8 cellular contexts compared by ENCODE assay signal in the genomic region with DNA sequence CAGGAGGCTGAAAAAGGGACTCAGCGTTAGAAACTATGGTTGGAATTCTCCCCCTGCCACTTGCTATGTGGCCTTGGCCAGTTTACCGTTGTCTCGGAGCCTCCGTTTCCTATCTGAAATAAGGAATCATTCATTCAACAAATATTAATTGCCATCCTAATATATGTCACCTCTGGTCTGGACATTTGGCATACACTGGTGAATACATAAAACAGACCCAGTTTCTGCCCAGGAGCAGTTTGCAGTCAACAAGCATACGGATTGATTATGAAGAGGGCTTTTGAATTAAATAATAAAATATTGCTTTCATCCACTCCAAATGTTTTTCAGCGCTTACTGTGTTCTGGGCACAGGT. TPM values are rescaled to one million over a fixed set of nuclear protein-coding genes. Genes with fewer than 3 reads are reported as not detected.
DNase-seq lines count a peak whose midpoint lies in the region; ATAC-seq and TF ChIP-seq lines count a peak whose summit lies in the region.

No MANE protein-coding gene starts in this region.

- H3K4me3 ChIP-seq in HCT116 (replicated peaks in 1 of 2; ENCODE audit: low read depth in 1 of 2, low read length in 2 of 2) (no peak overlapping the region), skeletal muscle tissue (ENCODE audit: low read length in 3 of 3) (peak overlapping the region; percentile 67 to 84 (median 82))

- DNase-seq in HCT116 (ENCODE audit: low read depth, low spot score) (no peak), WTC11 (ENCODE audit: low spot score) (no peak), glutamatergic neuron (no peak), UCSD-AML1 (lab: John Stamatoyannopoulos, UW; ENCODE audit: unreplicated experiment) (no peak), HuH-7 (ENCODE audit: low spot score) (no peak)

- H3K9me3 Mint-ChIP-seq in WTC11, result no peaks in the 10 kb centered on the region
- peaks cover 8% of the 10 kb centered on the region for H3K9me3 Mint-ChIP-seq in glutamatergic neuron (ENCODE audit: unreplicated experiment)

- no peak overlapping the region for H3K27ac ChIP-seq in HCT116 (ENCODE audit: low read depth, low read length)
- H3K27ac ChIP-seq in skeletal muscle tissue (ENCODE audit: low read depth, low read length), result no peak overlapping the region

- no peak for TF ChIP-seq POLR2A in HCT116 (IDR thresholded peaks at IDR 0.05; ENCODE audit: borderline replicate concordance, extremely low read depth, insufficient read depth, insufficient read length)

- peak overlapping the region; percentile 76 for H3K4me2 ChIP-seq in HCT116 (ENCODE audit: low read length)

- no peaks in the 10 kb centered on the region for H3K9me2 ChIP-seq in HCT116 (ENCODE audit: insufficient read depth)

- H3K27me3 ChIP-seq in HCT116 (ENCODE audit: insufficient read depth, low read length), result peaks cover 16% of the 10 kb centered on the region
- peaks cover 40 to 53% (median 49%) of the 10 kb centered on the region in 3 donors for H3K27me3 ChIP-seq in skeletal muscle tissue (ENCODE audit: control insufficient read depth in 3 of 3, insufficient read depth in 3 of 3, low read length in 3 of 3)

- H3K9me3 ChIP-seq in HCT116 (ENCODE audit: control insufficient read depth in 1 of 2, insufficient read depth in 1 of 2, low read depth in 1 of 2, low read length in 2 of 2) (no peaks in the 10 kb centered on the region), skeletal muscle tissue (ENCODE audit: control insufficient read depth in 3 of 3, low read length in 3 of 3) (no peaks in the 10 kb centered on the region)

- H3K27ac Mint-ChIP-seq in WTC11 (no peak overlapping the region), glutamatergic neuron (ENCODE audit: unreplicated experiment) (no peak overlapping the region)

- no peaks in the 10 kb centered on the region for H4K20me1 ChIP-seq in HCT116 (ENCODE audit: insufficient read depth)

- POLR2A ChIA-PET in HCT116 (lab: Charles Lee), result no interaction called here
- POLR2A ChIA-PET in WTC11 (lab: Charles Lee), result no interaction called here

- H3K9ac ChIP-seq in HCT116 (ENCODE audit: low read length) (no peak overlapping the region), skeletal muscle tissue (ENCODE audit: low read depth in 1 of 3, low read length in 3 of 3) (peak overlapping the region; percentile 69 to 80 (median 74))

- no TSS peak for BruUV-seq in HCT116 (replicated peaks; lab: Mats Ljungman, UMichigan)

- no peak overlapping the region for H2AFZ ChIP-seq in HCT116 (ENCODE audit: low read depth, low read length, poor library complexity, severe bottlenecking)

- peaks cover 0 to 15% of the 10 kb centered on the region in 2 experiments; a peak in 2 of 4 replicates for H3K4me1 ChIP-seq in HCT116 (ENCODE audit: control insufficient read depth in 1 of 2, insufficient read depth in 2 of 2, low read length in 2 of 2)
- peaks cover 12 to 16% (median 13%) of the 10 kb centered on the region in 3 donors for H3K4me1 ChIP-seq in skeletal muscle tissue (ENCODE audit: control insufficient read depth in 3 of 3, insufficient read depth in 3 of 3, low read length in 3 of 3)

- RAD21 ChIA-PET in HCT116 (lab: Charles Lee; ENCODE audit: low non-redundant PET in 1 of 2, low total read pairs in 2 of 2, uncharacterized antibody in 2 of 2, unreplicated experiment in 2 of 2), result no interaction called here

- H3K27me3 Mint-ChIP-seq in WTC11 (ENCODE audit: low read depth) (peaks cover 91% of the 10 kb centered on the region), glutamatergic neuron (ENCODE audit: unreplicated experiment) (peaks cover 47% of the 10 kb centered on the region)

- no peaks in the 10 kb centered on the region for H3K79me2 ChIP-seq in HCT116 (ENCODE audit: insufficient read depth, low read length)

- CTCF ChIA-PET in HCT116 (lab: Charles Lee) (no interaction called here), WTC11 (lab: Charles Lee) (no interaction called here)

- H3K36me3 ChIP-seq in HCT116 (ENCODE audit: control insufficient read depth in 1 of 2, insufficient read depth in 2 of 2, low read length in 2 of 2) (no peaks in the 10 kb centered on the region), skeletal muscle tissue (ENCODE audit: control insufficient read depth in 3 of 3, insufficient read depth in 3 of 3, low read length in 3 of 3) (no peaks in the 10 kb centered on the region)

- H3K36me3 Mint-ChIP-seq in WTC11, result no peaks in the 10 kb centered on the region
- peaks cover 4% of the 10 kb centered on the region for H3K36me3 Mint-ChIP-seq in glutamatergic neuron (ENCODE audit: unreplicated experiment)

- no peak for ATAC-seq in HCT116
- no peak for ATAC-seq in WTC11
- ATAC-seq in HG03097 (IDR thresholded peaks at IDR 0.05; ENCODE audit: low FRiP score, unreplicated experiment), result no peak
- no peak for ATAC-seq in HG02981 (IDR thresholded peaks at IDR 0.05; ENCODE audit: unreplicated experiment)

- H3K4me3 Mint-ChIP-seq in WTC11 (peak overlapping the region; percentile 80), glutamatergic neuron (ENCODE audit: unreplicated experiment) (peak overlapping the region; percentile 93)

- intact Hi-C loops in HCT116 (cut with micrococcal nuclease), result no loop called here

- no peak for TF ChIP-seq CTCF in HCT116 (IDR thresholded peaks at IDR 0.05 in 2 of 3, conservative IDR thresholded peaks at IDR 0.05 in 1 of 3; ENCODE audit: borderline replicate concordance in 1 of 3, insufficient read depth in 1 of 3, low read depth in 2 of 3, low read length in 2 of 3)
- no peak for TF ChIP-seq CTCF in WTC11 (IDR thresholded peaks at IDR 0.05)
- TF ChIP-seq CTCF in glutamatergic neuron (IDR thresholded peaks at IDR 0.05; ENCODE audit: partially characterized antibody, unreplicated experiment), result no peak

- H3K4me1 Mint-ChIP-seq in WTC11, result peaks cover 59% of the 10 kb centered on the region
- H3K4me1 Mint-ChIP-seq in glutamatergic neuron (ENCODE audit: low read depth, unreplicated experiment), result peaks cover 10% of the 10 kb centered on the region

- TF ChIP-seq RAD21 in HCT116 (IDR thresholded peaks at IDR 0.05; ENCODE audit: low read depth), result no peak

TF ChIP-seq in HCT116, 20 proteins besides CTCF, POLR2A, EP300 and RAD21 (continues in another document):
- TF ChIP-seq, protein P1, sequence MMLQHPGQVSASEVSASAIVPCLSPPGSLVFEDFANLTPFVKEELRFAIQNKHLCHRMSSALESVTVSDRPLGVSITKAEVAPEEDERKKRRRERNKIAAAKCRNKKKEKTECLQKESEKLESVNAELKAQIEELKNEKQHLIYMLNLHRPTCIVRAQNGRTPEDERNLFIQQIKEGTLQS (IDR thresholded peaks at IDR 0.05), result no peak
- TF ChIP-seq ZNF274 (IDR thresholded peaks at IDR 0.05; ENCODE audit: low read depth, low read length) (no peak), ZFX (IDR thresholded peaks at IDR 0.05) (no peak), SIN3A (IDR thresholded peaks at IDR 0.05; ENCODE audit: low read depth) (no peak), FOSL1 (IDR thresholded peaks at IDR 0.05; ENCODE audit: low read depth) (no peak), ELF1 (IDR thresholded peaks at IDR 0.05; ENCODE audit: borderline replicate concordance, low read depth) (no peak), EGR1 (IDR thresholded peaks at IDR 0.05; ENCODE audit: low read depth) (no peak)

TF ChIP-seq in WTC11, 78 proteins besides CTCF, POLR2A, EP300 and RAD21:
- no peak for TF ChIP-seq KAT7 (CRISPR knock-in tag; IDR thresholded peaks at IDR 0.05; ENCODE audit: borderline replicate concordance)

RNA-seq across cellular contexts. Expression of a gene that starts 7.6 kb away (rescaled TPM):
- not detected for total RNA-seq in HCT116 (2021; ENCODE audit: unreplicated experiment)
- not detected in 2 replicates for polyA plus RNA-seq in HCT116 (2012)
- total RNA-seq in WTC11 (2021), result not detected in 3 replicates
- total RNA-seq in glutamatergic neuron (ENCODE audit: unreplicated experiment), result not detected
- not detected for total RNA-seq in skeletal muscle tissue

RNA-seq across cellular contexts. Expression of a gene that starts 28.0 kb away (rescaled TPM):
- total RNA-seq in HCT116 (2021; ENCODE audit: unreplicated experiment) (10.8 TPM), WTC11 (2021) (6.9 to 11.0 TPM (median 8.4 TPM) in 3 replicates), glutamatergic neuron (ENCODE audit: unreplicated experiment) (14.5 TPM), skeletal muscle tissue (24.5 TPM)
- 7.1 and 9.0 TPM in 2 replicates for polyA plus RNA-seq in HCT116 (2012)

Comparison
In these comparisons a context has a peak if more than half of its experiments do, and no peak if none do; other contexts are left out.
1. H3K4me3 ChIP-seq: peak in skeletal muscle tissue (3 of 3); none in HCT116 (0 of 2).